12 cellular contexts compared by ENCODE assay signal in genomic region chr6:90197854-90198496, GRCh38.
DNase-seq lines count a peak whose midpoint lies in the region; ATAC-seq and TF ChIP-seq lines count a peak whose summit lies in the region.
"Had no signal": no experiment of that assay in that cellular context is flagged by ENCODE, and none has a peak within 500 bp of the region (broad histone marks: within the 10 kb centered on the region; RNA-seq: fewer than 3 reads in every experiment).

No MANE protein-coding gene starts in this region.

- H3K27ac Mint-ChIP-seq in naive thymus-derived CD4-positive, alpha-beta T cell, result peak overlapping the region; percentile 60 to 90 (median 75)

- H3K36me3 ChIP-seq in body of pancreas (replicated peaks in 1 of 2; ENCODE audit: insufficient read depth in 1 of 2, low read depth in 2 of 2), result no peaks in the 10 kb centered on the region
- H3K36me3 ChIP-seq in naive thymus-derived CD4-positive, alpha-beta T cell (ENCODE audit: control insufficient read depth in 2 of 3, insufficient read depth in 3 of 3, low read length in 3 of 3), result peaks cover 0 to 23% (median 8%) of the 10 kb centered on the region in 3 experiments
- H3K36me3 ChIP-seq: upper lobe of left lung had no signal

- DNase-seq in DMS153 (lab: John Stamatoyannopoulos, UW) (peak; percentile 14), DMS153 treated with DMSO at 0.1 percent for 48 hours (lab: John Stamatoyannopoulos, UW; ENCODE audit: unreplicated experiment) (no peak), LHCN-M2 (ENCODE audit: low read depth) (peak; percentile 35), body of pancreas (peak; percentile 24 to 66 (median 44))
- DNase-seq in naive thymus-derived CD4-positive, alpha-beta T cell, result no peak
- no peak for DNase-seq in stimulated activated CD4-positive, alpha-beta T cell treated with anti-CD3 and anti-CD28 coated beads, Interleukin-2, amount 100 ng/mL, for 24 hours
- DNase-seq: 8988T, NCI-H1092 had no signal

- H3K4me3 ChIP-seq in body of pancreas, result no peak overlapping the region
- H3K4me3 ChIP-seq in naive thymus-derived CD4-positive, alpha-beta T cell (ENCODE audit: low read length), result no peak overlapping the region
- H3K4me3 ChIP-seq: upper lobe of left lung had no signal

- no peak overlapping the region for H3K27ac ChIP-seq in body of pancreas
- H3K27ac ChIP-seq in naive thymus-derived CD4-positive, alpha-beta T cell (ENCODE audit: low read depth, low read length), result peak overlapping the region; percentile 49
- H3K27ac ChIP-seq: upper lobe of left lung had no signal

- no peak for TF ChIP-seq POLR2A in body of pancreas (IDR thresholded peaks at IDR 0.05)

- 79% methylated on average over 8 of the region's 8 CpGs for WGBS in body of pancreas, 2 donors

- CTCF ChIA-PET in naive thymus-derived CD4-positive, alpha-beta T cell (lab: Charles Lee), result interaction anchor here (0.6 to 0.9 kb wide), 2 partner anchors 12 to 258 kb away, joined by 3 to 5 read pairs; no protein-coding TSS in a partner anchor

- POLR2A ChIA-PET in naive thymus-derived CD4-positive, alpha-beta T cell (lab: Charles Lee), result interaction anchor here (1.0 to 1.6 kb wide), 3 partner anchors 10 to 100 kb away, joined by 3 to 4 read pairs (median 4); no protein-coding TSS in a partner anchor

- intact Hi-C loops in body of pancreas (cut with DNase I), result no loop called here
- intact Hi-C loops in naive thymus-derived CD4-positive, alpha-beta T cell (cut with micrococcal nuclease), result no loop called here

- no peaks in the 10 kb centered on the region for H3K27me3 Mint-ChIP-seq in naive thymus-derived CD4-positive, alpha-beta T cell
- H3K27me3 Mint-ChIP-seq: brain had no signal

- H3K4me1 ChIP-seq in body of pancreas, result no peaks in the 10 kb centered on the region
- peaks cover 0 to 52% of the 10 kb centered on the region in 2 donors for H3K4me1 ChIP-seq in naive thymus-derived CD4-positive, alpha-beta T cell (ENCODE audit: control insufficient read depth in 2 of 2, insufficient read depth in 2 of 2, low read length in 2 of 2)

- peaks cover 30 to 94% (median 76%) of the 10 kb centered on the region in 7 donors for H3K4me1 Mint-ChIP-seq in naive thymus-derived CD4-positive, alpha-beta T cell

- no peaks in the 10 kb centered on the region for H3K27me3 ChIP-seq in body of pancreas
- no peaks in the 10 kb centered on the region for H3K27me3 ChIP-seq in naive thymus-derived CD4-positive, alpha-beta T cell (ENCODE audit: control insufficient read depth in 2 of 2, insufficient read depth in 2 of 2, low read length in 2 of 2)
- H3K27me3 ChIP-seq: upper lobe of left lung had no signal

- peaks cover 5 to 19% (median 8%) of the 10 kb centered on the region in 11 donors for H3K9me3 Mint-ChIP-seq in naive thymus-derived CD4-positive, alpha-beta T cell

- peak; percentile 42 for ATAC-seq in body of pancreas
- ATAC-seq in naive thymus-derived CD4-positive, alpha-beta T cell, result no peak
- no peak for ATAC-seq in HG03565 (IDR thresholded peaks at IDR 0.05; ENCODE audit: unreplicated experiment)
- no peak for ATAC-seq in GM19455 (IDR thresholded peaks at IDR 0.05; ENCODE audit: unreplicated experiment)

- peak overlapping the region in 4 of 10 donors; percentile 36 to 46 (median 38) for H3K4me3 Mint-ChIP-seq in naive thymus-derived CD4-positive, alpha-beta T cell
- H3K4me3 Mint-ChIP-seq: brain had no signal

- TF ChIP-seq CTCF in body of pancreas (IDR thresholded peaks at IDR 0.05), result no peak

- no peaks in the 10 kb centered on the region for H3K9me3 ChIP-seq in body of pancreas
- peaks cover 0 to 10% (median 6%) of the 10 kb centered on the region in 3 experiments for H3K9me3 ChIP-seq in naive thymus-derived CD4-positive, alpha-beta T cell (ENCODE audit: control insufficient read depth in 2 of 3, low read length in 3 of 3)
- H3K9me3 ChIP-seq: upper lobe of left lung had no signal

- peaks cover 8 to 51% (median 42%) of the 10 kb centered on the region in 5 donors for H3K36me3 Mint-ChIP-seq in naive thymus-derived CD4-positive, alpha-beta T cell

Comparison
In these comparisons a context has a peak if more than half of its experiments do, and no peak if none do; other contexts are left out.
1. DNase-seq: peak in DMS153 (single experiment), LHCN-M2 (single experiment) and body of pancreas (4 of 4); none in DMS153 treated with DMSO at 0.1 percent for 48 hours (single experiment), naive thymus-derived CD4-positive, alpha-beta T cell (0 of 9) and stimulated activated CD4-positive, alpha-beta T cell treated with anti-CD3 and anti-CD28 coated beads, Interleukin-2, amount 100 ng/mL, for 24 hours (0 of 2).